In genomic region chr14:51680031-51680430, GRCh38 we compare ENCODE assay signal across 26 cellular contexts. TPM values are rescaled to one million over a fixed set of nuclear protein-coding genes. Genes with fewer than 3 reads are reported as not detected.
DNase-seq lines count a peak whose midpoint lies in the region; ATAC-seq, FAIRE-seq and TF ChIP-seq lines count a peak whose summit lies in the region.
"Had no signal": no experiment of that assay in that cellular context is flagged by ENCODE, and none has a peak within 500 bp of the region (broad histone marks: within the 10 kb centered on the region; RNA-seq: fewer than 3 reads in every experiment).

No MANE protein-coding gene starts in this region.

- no peak for TF ChIP-seq POLR2A in H1 (IDR thresholded peaks at IDR 0.05; ENCODE audit: control extremely low read depth in 1 of 2, low read depth in 2 of 2, low read length in 2 of 2)

- no peaks in the 10 kb centered on the region; a peak in 1 of 8 replicates for H3K36me3 ChIP-seq in H1 (ENCODE audit: control insufficient read depth in 2 of 4, insufficient read depth in 4 of 4, low read length in 3 of 4)
- H3K36me3 ChIP-seq: sigmoid colon, suprapubic skin had no signal

- no peak overlapping the region for H3K4ac ChIP-seq in H1 (replicated peaks; ENCODE audit: insufficient read length, low read depth, low read length)

- H2AK5ac ChIP-seq in H1 (ENCODE audit: low read depth, low read length): no peak overlapping the region

- no peak overlapping the region for H2AFZ ChIP-seq in H1 (ENCODE audit: low read length)

- no peak overlapping the region for H4K5ac ChIP-seq in H1 (ENCODE audit: insufficient read length, low read depth, low read length)

- H4K20me1 ChIP-seq in H1 (replicated peaks in 1 of 2; ENCODE audit: control insufficient read depth in 1 of 2, insufficient read depth in 2 of 2, low read length in 2 of 2): peaks cover 0 to 2% of the 10 kb centered on the region in 2 experiments

- no peak for FAIRE-seq in H1 (lab: Jason Lieb, UNC)
- FAIRE-seq: colon had no signal

- no peak overlapping the region for H3K18ac ChIP-seq in H1 (ENCODE audit: extremely low read depth, low read length)

- H2BK5ac ChIP-seq in H1 (ENCODE audit: low read depth, low read length): no peak overlapping the region

- TF ChIP-seq RAD21 in H1 (IDR thresholded peaks at IDR 0.05 in 1 of 2, conservative IDR thresholded peaks at IDR 0.05 in 1 of 2; ENCODE audit: low read depth in 2 of 2, low read length in 2 of 2): no peak

- H2BK15ac ChIP-seq in H1 (ENCODE audit: low read length): no peak overlapping the region

- H3K79me2 ChIP-seq in H1 (ENCODE audit: control insufficient read depth in 1 of 2, insufficient read depth in 2 of 2, low read length in 2 of 2): peaks cover 0 to 2% of the 10 kb centered on the region in 2 experiments; a peak in 1 of 4 replicates

- peak overlapping the region; percentile 45 for H3K14ac ChIP-seq in H1 (ENCODE audit: insufficient read length)

- no peaks in the 10 kb centered on the region for H3K27me3 Mint-ChIP-seq in nephron (ENCODE audit: low read depth)
- H3K27me3 Mint-ChIP-seq: progenitor cell of endocrine pancreas had no signal

- H3K9ac ChIP-seq in H1 (replicated peaks in 1 of 4; ENCODE audit: extremely low read depth in 1 of 4, low read depth in 3 of 4, low read length in 3 of 4): no peak overlapping the region

- H2BK12ac ChIP-seq in H1 (ENCODE audit: low read depth, low read length): no peak overlapping the region

- no peak overlapping the region for H3K56ac ChIP-seq in H1 (replicated peaks; ENCODE audit: insufficient read length, low read depth, low read length)

- ATAC-seq in GM19395 (IDR thresholded peaks at IDR 0.05; ENCODE audit: unreplicated experiment): no peak
- ATAC-seq: activated T-helper 17 cell treated with anti-CD3 and anti-CD28 coated beads, Interleukin-2, amount 50 U/mL, for 72 hours; effector memory CD8-positive, alpha-beta T cell; natural killer cell treated with Interleukin-12 subunit alpha and Interleukin-12 subunit beta and Interleukin-15 and Interleukin-18, amount 100 ng/mL, for 72 hours; stimulated activated effector memory CD8-positive, alpha-beta T cell treated with anti-CD3 and anti-CD28 coated beads, Interleukin-12 subunit alpha, Interleukin-12 subunit beta, amount 100 ng/mL, for 72 hours had no signal

- POLR2A ChIA-PET in H1 (lab: Charles Lee; ENCODE audit: partially characterized antibody): no interaction called here

- no peaks in the 10 kb centered on the region for H3K27me3 ChIP-seq in H1 (replicated peaks in 1 of 4; ENCODE audit: control insufficient read depth in 3 of 4, extremely low read depth in 1 of 4, insufficient read depth in 3 of 4, low read length in 3 of 4)
- H3K27me3 ChIP-seq: sigmoid colon, suprapubic skin had no signal

- no peak for DNase-seq in AG10803 (ENCODE audit: low read depth)
- peak; percentile 1 for DNase-seq in HuH-7 (ENCODE audit: low spot score)
- no peak for DNase-seq in H1 (ENCODE audit: low read depth in 1 of 2, low spot score in 2 of 2)
- no peak for DNase-seq in NCI-H1105 treated with DMSO at 0.1 percent for 48 hours (lab: John Stamatoyannopoulos, UW)
- DNase-seq in activated T-cell treated with anti-CD3 and anti-CD28 coated beads for 4 hours: no peak
- no peak for DNase-seq in activated CD4-positive, alpha-beta T cell treated with anti-CD3 and anti-CD28 coated beads, Interleukin-2, amount 50 U/mL, for 1 hour
- DNase-seq: activated CD4-positive, alpha-beta T cell treated with anti-CD3 and anti-CD28 coated beads for 48 hours; activated naive CD8-positive, alpha-beta T cell treated with anti-CD3 and anti-CD28 coated beads for 36 hours; CD4-positive, alpha-beta memory T cell; DMS53; effector memory CD8-positive, alpha-beta T cell; midbrain; NCI-H1048; NCI-H2029; NCI-H446; OCI-M1; SHP77; sigmoid colon had no signal

- H3K9me3 ChIP-seq in H1 (ENCODE audit: insufficient read depth in 2 of 2, low read depth in 1 of 2, low read length in 1 of 2): no peaks in the 10 kb centered on the region
- H3K9me3 ChIP-seq: sigmoid colon, suprapubic skin had no signal

- H3K23ac ChIP-seq in H1 (ENCODE audit: insufficient read length): no peak overlapping the region

- H4K91ac ChIP-seq in H1 (replicated peaks; ENCODE audit: insufficient read length, low read length): no peak overlapping the region

- H3K23me2 ChIP-seq in H1 (ENCODE audit: low read depth, low read length): no peaks in the 10 kb centered on the region

- no peaks in the 10 kb centered on the region for H3K36me3 Mint-ChIP-seq in nephron (ENCODE audit: low read depth)
- H3K36me3 Mint-ChIP-seq: activated naive CD8-positive, alpha-beta T cell treated with anti-CD3 and anti-CD28 coated beads for 36 hours; CD4-positive, alpha-beta memory T cell; natural killer cell treated with Interleukin-12 subunit alpha and Interleukin-12 subunit beta and Interleukin-15 and Interleukin-18, amount 100 ng/mL, for 72 hours; stimulated activated effector memory CD8-positive, alpha-beta T cell treated with anti-CD3 and anti-CD28 coated beads, Interleukin-12 subunit alpha, Interleukin-12 subunit beta, amount 100 ng/mL, for 72 hours had no signal

- H3K4me1 ChIP-seq in H1 (replicated peaks in 1 of 4; ENCODE audit: control insufficient read depth in 3 of 4, insufficient read depth in 4 of 4, low read length in 3 of 4): no peaks in the 10 kb centered on the region; a peak in 1 of 7 replicates

- no peaks in the 10 kb centered on the region for H3K9me3 Mint-ChIP-seq in nephron
- H3K9me3 Mint-ChIP-seq: activated naive CD8-positive, alpha-beta T cell treated with anti-CD3 and anti-CD28 coated beads for 36 hours; activated T-helper 17 cell treated with anti-CD3 and anti-CD28 coated beads, Interleukin-2, amount 50 U/mL, for 72 hours; CD4-positive, alpha-beta memory T cell; effector memory CD8-positive, alpha-beta T cell; natural killer cell treated with Interleukin-12 subunit alpha and Interleukin-12 subunit beta and Interleukin-15 and Interleukin-18, amount 100 ng/mL, for 72 hours; stimulated activated effector memory CD8-positive, alpha-beta T cell treated with anti-CD3 and anti-CD28 coated beads, Interleukin-12 subunit alpha, Interleukin-12 subunit beta, amount 100 ng/mL, for 72 hours had no signal

- peaks cover 25% of the 10 kb centered on the region for H3K4me1 Mint-ChIP-seq in nephron
- H3K4me1 Mint-ChIP-seq: CD4-positive, alpha-beta memory T cell had no signal

- H3K4me2 ChIP-seq in H1 (ENCODE audit: insufficient read depth in 1 of 2, low read depth in 2 of 2, low read length in 2 of 2): no peak overlapping the region

- H2BK20ac ChIP-seq in H1 (ENCODE audit: low read length): no peak overlapping the region

- H3K4me3 Mint-ChIP-seq in nephron: no peak overlapping the region
- H3K4me3 Mint-ChIP-seq: activated naive CD8-positive, alpha-beta T cell treated with anti-CD3 and anti-CD28 coated beads for 36 hours; activated T-helper 17 cell treated with anti-CD3 and anti-CD28 coated beads, Interleukin-2, amount 50 U/mL, for 72 hours; CD4-positive, alpha-beta memory T cell; effector memory CD8-positive, alpha-beta T cell; natural killer cell treated with Interleukin-12 subunit alpha and Interleukin-12 subunit beta and Interleukin-15 and Interleukin-18, amount 100 ng/mL, for 72 hours; stimulated activated effector memory CD8-positive, alpha-beta T cell treated with anti-CD3 and anti-CD28 coated beads, Interleukin-12 subunit alpha, Interleukin-12 subunit beta, amount 100 ng/mL, for 72 hours had no signal

- TF ChIP-seq CTCF in AG10803 (conservative IDR thresholded peaks at IDR 0.05; ENCODE audit: low read length) (0 out of 2 replicates have a peak, but pooled peaks have one; percentile 3), H1 (IDR thresholded peaks at IDR 0.05; ENCODE audit: control extremely low read depth in 1 of 3, insufficient read depth in 1 of 3, low read depth in 1 of 3, low read length in 3 of 3) (no peak), nephron (IDR thresholded peaks at IDR 0.05; ENCODE audit: unreplicated experiment in 3 of 3) (no peak)

- H4K8ac ChIP-seq in H1 (ENCODE audit: extremely low read depth, insufficient read depth, low read length): no peak overlapping the region

- H3K79me1 ChIP-seq in H1 (ENCODE audit: low read depth, low read length): no peaks in the 10 kb centered on the region; the same call in 1 of the 2 replicates

- no peak overlapping the region for H3K27ac ChIP-seq in H1 (ENCODE audit: low read depth, low read length)
- H3K27ac ChIP-seq: suprapubic skin had no signal

- no peak for TF ChIP-seq EP300 in H1 (IDR thresholded peaks at IDR 0.05; ENCODE audit: borderline replicate concordance in 1 of 2, low read depth in 2 of 2, low read length in 2 of 2)

- 94% methylated on average over 1 of the region's 1 CpG; no CpG with 5 or more reads in 1 of the 2 experiments for WGBS in H1 (ENCODE audit: extremely low coverage in 1 of 2, insufficient coverage in 1 of 2, insufficient read length in 1 of 2, insufficient replicate concordance in 2 of 2, low coverage in 1 of 2, low lambda C conversion rate in 2 of 2, missing lambda C conversion rate in 1 of 2), 2 experiments

- CTCF ChIA-PET in H1 (lab: Charles Lee; ENCODE audit: partially characterized antibody): interaction anchor here (2.2 kb wide), 1 partner anchor 12 kb away, joined by 4 read pairs; no protein-coding TSS in a partner anchor

- no peak overlapping the region for H3K4me3 ChIP-seq in AG10803 (ENCODE audit: low read length)
- H3K4me3 ChIP-seq in H1 (ENCODE audit: extremely low read depth in 1 of 4, insufficient read depth in 2 of 4, low read depth in 3 of 4, low read length in 4 of 4): no peak overlapping the region
- H3K4me3 ChIP-seq: sigmoid colon, suprapubic skin had no signal

- H3K27ac Mint-ChIP-seq in nephron: peak overlapping the region in 2 of 3 experiments; percentile 15 to 19
- H3K27ac Mint-ChIP-seq: activated naive CD8-positive, alpha-beta T cell treated with anti-CD3 and anti-CD28 coated beads for 36 hours; activated T-helper 17 cell treated with anti-CD3 and anti-CD28 coated beads, Interleukin-2, amount 50 U/mL, for 72 hours; CD4-positive, alpha-beta memory T cell; effector memory CD8-positive, alpha-beta T cell; natural killer cell treated with Interleukin-12 subunit alpha and Interleukin-12 subunit beta and Interleukin-15 and Interleukin-18, amount 100 ng/mL, for 72 hours; progenitor cell of endocrine pancreas; stimulated activated effector memory CD8-positive, alpha-beta T cell treated with anti-CD3 and anti-CD28 coated beads, Interleukin-12 subunit alpha, Interleukin-12 subunit beta, amount 100 ng/mL, for 72 hours had no signal

- H2BK120ac ChIP-seq in H1 (replicated peaks; ENCODE audit: low read depth, low read length): no peak overlapping the region

TF ChIP-seq in H1, 55 proteins besides CTCF, POLR2A, EP300 and RAD21 (continues in another document):
- no peak for TF ChIP-seq SP4 (IDR thresholded peaks at IDR 0.05; ENCODE audit: low read length)

RNA-seq across cellular contexts. Expression of gene FRMD6, which starts 28.3 kb away (rescaled TPM):
- 20.8 and 23.7 TPM in 2 replicates for total RNA-seq in H1 (2021; fragmentation: NEBNext Ultra II Directional; extraction: Animal tissue kit (Norgen Biotek cat#: 25700))
- 5.4 and 9.0 TPM in 2 replicates for polyA plus RNA-seq in H1 (2011; rRNA removed)
- 6.8 TPM for polyA plus RNA-seq in H1 (2011; cell fraction: cytosol; rRNA removed)
- polyA plus RNA-seq in H1 (2011; cell fraction: nucleus; rRNA removed): 15.2 TPM
- polyA plus RNA-seq in H1 (2012, experiment 1 of 2): 4.7 to 8.1 TPM (median 7.7 TPM) in 4 replicates
- 0.81 TPM for polyA plus RNA-seq in H1 (2012, experiment 2 of 2)
- polyA plus RNA-seq in H1 (2013, experiment 1 of 2): 8.6 TPM
- polyA plus RNA-seq in H1 (2013, experiment 2 of 2): 8.9 TPM
- 19.8 and 23.9 TPM in 2 replicates for polyA minus RNA-seq in H1 (2011; rRNA and poly(A)+ RNA removed)
- 10.6 TPM for polyA minus RNA-seq in H1 (2011; cell fraction: cytosol; rRNA and poly(A)+ RNA removed)
- 25.7 TPM for polyA minus RNA-seq in H1 (2011; cell fraction: nucleus; rRNA and poly(A)+ RNA removed)
